Comparison of ENCODE assay signal across 8 cellular contexts in the genomic region with DNA sequence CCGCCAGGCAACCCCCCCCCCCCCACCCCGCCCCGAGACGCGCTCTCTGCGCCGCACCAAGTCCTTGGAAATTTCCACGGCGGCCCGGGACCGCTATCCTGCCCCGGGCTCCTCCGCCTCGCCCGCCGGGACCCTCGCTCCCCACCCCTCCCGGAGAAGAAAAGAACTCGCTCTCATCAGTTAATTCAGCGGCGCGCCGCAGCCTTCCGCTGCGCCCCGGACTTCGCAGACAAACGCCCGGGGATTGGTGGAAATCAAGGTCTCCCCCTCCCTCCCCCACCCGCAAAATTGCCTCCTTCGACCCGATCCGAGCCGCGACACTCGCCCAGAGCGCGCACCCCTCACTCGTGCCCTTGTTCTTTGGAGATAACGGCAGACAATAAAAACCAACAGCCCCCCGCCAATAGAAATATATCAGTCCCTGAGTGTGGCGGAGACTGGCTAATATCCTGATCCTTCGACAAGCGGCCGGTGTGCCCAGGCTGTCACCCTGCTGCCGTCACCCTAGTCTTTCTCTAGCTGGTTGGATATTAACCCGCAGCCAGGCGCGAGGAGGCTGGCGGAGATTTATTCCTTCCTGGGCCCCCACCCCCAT. TPM values are rescaled to one million over a fixed set of nuclear protein-coding genes. Genes with fewer than 3 reads are reported as not detected.
DNase-seq lines count a peak whose midpoint lies in the region; ATAC-seq and TF ChIP-seq lines count a peak whose summit lies in the region.

A gene with protein sequence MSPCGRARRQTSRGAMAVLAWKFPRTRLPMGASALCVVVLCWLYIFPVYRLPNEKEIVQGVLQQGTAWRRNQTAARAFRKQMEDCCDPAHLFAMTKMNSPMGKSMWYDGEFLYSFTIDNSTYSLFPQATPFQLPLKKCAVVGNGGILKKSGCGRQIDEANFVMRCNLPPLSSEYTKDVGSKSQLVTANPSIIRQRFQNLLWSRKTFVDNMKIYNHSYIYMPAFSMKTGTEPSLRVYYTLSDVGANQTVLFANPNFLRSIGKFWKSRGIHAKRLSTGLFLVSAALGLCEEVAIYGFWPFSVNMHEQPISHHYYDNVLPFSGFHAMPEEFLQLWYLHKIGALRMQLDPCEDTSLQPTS (minus strand): TSS at position 12 of the 595 bp plus-strand sequence. CDS start 475 bp downstream, outside the sequence.

- intact Hi-C loops in activated CD4-positive, alpha-beta T cell treated with anti-CD3 and anti-CD28 coated beads, Interleukin-2, amount 10 ng/mL, durations not matched to agents 24 days and 14 days (cut with micrococcal nuclease): loop anchor here (2.0 to 5.0 kb wide), 4 partner anchors 73 to 637 kb away; no protein-coding TSS in a partner anchor
- intact Hi-C loops in dorsolateral prefrontal cortex (cut with DNase I): loop anchor here (1.0 to 10.0 kb wide), 4 partner anchors 110 to 252 kb away; no protein-coding TSS in a partner anchor

- peak within 1 kb of the TSS in 1 of 3 donors; percentile 39 for H3K27ac Mint-ChIP-seq in IgD-negative memory B cell
- H3K27ac Mint-ChIP-seq in activated CD4-positive, alpha-beta T cell treated with anti-CD3 and anti-CD28 coated beads, Interleukin-2, amount 10 ng/mL, durations not matched to agents 24 days and 14 days: peak within 1 kb of the TSS; percentile 49
- H3K27ac Mint-ChIP-seq in memory B cell: no peak within 1 kb of the TSS

- peak within 1 kb of the TSS in 57 of 59 donors; percentile 50 to 93 (median 81) for H3K27ac ChIP-seq in dorsolateral prefrontal cortex

- peaks cover 0 to 5% (median 0%) of the 10 kb centered on the region in 45 donors for H3K27me3 ChIP-seq in dorsolateral prefrontal cortex

- ATAC-seq in GM19395 (IDR thresholded peaks at IDR 0.05; ENCODE audit: unreplicated experiment) (peak; percentile 28), memory B cell (ENCODE audit: low read depth) (no peak)

- H3K27me3 Mint-ChIP-seq in IgD-negative memory B cell (peaks cover 47% of the 10 kb centered on the region), memory B cell (peaks cover 23% of the 10 kb centered on the region)
- H3K27me3 Mint-ChIP-seq in activated CD4-positive, alpha-beta T cell treated with anti-CD3 and anti-CD28 coated beads, Interleukin-2, amount 10 ng/mL, durations not matched to agents 24 days and 14 days: peaks cover 61% of the 10 kb centered on the region

- H3K9me3 Mint-ChIP-seq in IgD-negative memory B cell: no peaks in the 10 kb centered on the region
- no peaks in the 10 kb centered on the region for H3K9me3 Mint-ChIP-seq in activated CD4-positive, alpha-beta T cell treated with anti-CD3 and anti-CD28 coated beads, Interleukin-2, amount 10 ng/mL, durations not matched to agents 24 days and 14 days
- H3K9me3 Mint-ChIP-seq in memory B cell: no peaks in the 10 kb centered on the region

- POLR2A ChIA-PET in AG04449 (lab: Yijun Ruan, JAX): no interaction called here

- H3K4me3 ChIP-seq in AG04449 (ENCODE audit: low read depth, low read length) (peak within 1 kb of the TSS; percentile 56), dorsolateral prefrontal cortex (peak within 1 kb of the TSS; percentile 53 to 90 (median 76))

- H3K4me1 Mint-ChIP-seq in IgD-negative memory B cell (peaks cover 6 to 10% (median 7%) of the 10 kb centered on the region in 3 donors), memory B cell (peaks cover 9% of the 10 kb centered on the region)
- peaks cover 22% of the 10 kb centered on the region for H3K4me1 Mint-ChIP-seq in activated CD4-positive, alpha-beta T cell treated with anti-CD3 and anti-CD28 coated beads, Interleukin-2, amount 10 ng/mL, durations not matched to agents 24 days and 14 days

- DNase-seq in AG04449 (ENCODE audit: low read depth, low spot score): no peak
- DNase-seq in activated CD4-positive, alpha-beta T cell treated with anti-CD3 and anti-CD28 coated beads, Interleukin-2, amount 10 ng/mL, durations not matched to agents 24 days and 14 days: peak; percentile 75
- DNase-seq in dorsolateral prefrontal cortex: peak in 8 of 10 donors; percentile 27 to 72 (median 53)
- no peak for DNase-seq in memory B cell (ENCODE audit: low spot score in 2 of 2)
- DNase-seq in stimulated activated CD8-positive, alpha-beta memory T cell treated with anti-CD3 and anti-CD28 coated beads, Interleukin-15, amount 100 ng/mL, for 48 hours (ENCODE audit: low read depth in 2 of 2): peak; percentile 16 to 29
- DNase-seq in pons (ENCODE audit: low spot score): no peak

- TF ChIP-seq CTCF in AG04449 (IDR thresholded peaks at IDR 0.05; ENCODE audit: insufficient read depth, low read length, missing control alignments) (no peak), dorsolateral prefrontal cortex (IDR thresholded peaks at IDR 0.05 in 54 of 56, conservative IDR thresholded peaks at IDR 0.05 in 2 of 56; ENCODE audit: low read depth in 1 of 56, partially characterized antibody in 56 of 56) (no peak)

- H3K4me3 Mint-ChIP-seq in IgD-negative memory B cell: peak within 1 kb of the TSS; percentile 85 to 95 (median 91)
- H3K4me3 Mint-ChIP-seq in activated CD4-positive, alpha-beta T cell treated with anti-CD3 and anti-CD28 coated beads, Interleukin-2, amount 10 ng/mL, durations not matched to agents 24 days and 14 days: peak within 1 kb of the TSS; percentile 90
- peak within 1 kb of the TSS; percentile 89 for H3K4me3 Mint-ChIP-seq in memory B cell

- H3K36me3 Mint-ChIP-seq in IgD-negative memory B cell (no peaks in the 10 kb centered on the region), memory B cell (no peaks in the 10 kb centered on the region)
- H3K36me3 Mint-ChIP-seq in activated CD4-positive, alpha-beta T cell treated with anti-CD3 and anti-CD28 coated beads, Interleukin-2, amount 10 ng/mL, durations not matched to agents 24 days and 14 days (ENCODE audit: low read depth): no peaks in the 10 kb centered on the region

- CTCF ChIA-PET in AG04449 (lab: Yijun Ruan, JAX): interaction anchor here (0.9 to 2.5 kb wide), 26 partner anchors 10 to 289 kb away, joined by 3 to 45 read pairs (median 4); no protein-coding TSS in a partner anchor

RNA-seq across cellular contexts. Expression of the gene that starts here (rescaled TPM):
- not detected for polyA plus RNA-seq in IgD-negative memory B cell
- total RNA-seq in activated CD4-positive, alpha-beta T cell treated with anti-CD3 and anti-CD28 coated beads, Interleukin-2, amount 10 ng/mL, durations not matched to agents 24 days and 14 days: 0.21 and 0.28 TPM in 2 replicates
- 10 to 100 TPM; 23.7 to 85.9 (median 53.9) TPM for total RNA-seq in dorsolateral prefrontal cortex

Comparison
In these comparisons a context has a peak if more than half of its experiments do, and no peak if none do; other contexts are left out.
1. RNA of the gene that starts here (total RNA-seq): 23.7 to 85.9 TPM in dorsolateral prefrontal cortex; 0.21 to 0.28 TPM in activated CD4-positive, alpha-beta T cell treated with anti-CD3 and anti-CD28 coated beads, Interleukin-2, amount 10 ng/mL, durations not matched to agents 24 days and 14 days; every median in the first group is over 10 times any median in the second.
2. Peak in DNase-seq in activated CD4-positive, alpha-beta T cell treated with anti-CD3 and anti-CD28 coated beads, Interleukin-2, amount 10 ng/mL, durations not matched to agents 24 days and 14 days; RNA of the gene not detected or under 1 TPM.
3. DNase-seq: peak in dorsolateral prefrontal cortex (8 of 10) and stimulated activated CD8-positive, alpha-beta memory T cell treated with anti-CD3 and anti-CD28 coated beads, Interleukin-15, amount 100 ng/mL, for 48 hours (2 of 2); none in AG04449 (single experiment), memory B cell (0 of 2) and pons (single experiment).
4. Peak in every context shown above with its lines, with median percentiles within 50 percentile points of each other: H3K4me3 Mint-ChIP-seq.